In the genomic region with DNA sequence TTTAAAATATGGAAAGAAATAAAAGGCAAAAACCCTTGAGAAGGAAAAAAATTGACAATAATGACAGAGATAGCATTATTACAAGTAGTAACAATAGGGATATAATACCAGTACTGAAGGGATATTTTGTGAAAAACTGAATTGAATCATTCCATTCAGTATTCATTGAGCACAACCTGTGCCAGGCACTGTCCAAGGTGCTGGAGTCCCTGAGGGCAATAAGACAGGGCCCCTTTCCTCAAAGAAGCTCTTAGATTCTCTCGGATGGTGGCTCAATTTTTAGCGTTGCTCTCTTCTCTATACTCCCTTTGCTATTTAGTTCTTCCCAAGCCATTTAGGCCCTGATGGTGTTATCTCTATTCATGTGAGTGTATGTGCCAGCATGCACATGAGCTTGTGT, we compare ENCODE assay signal across 10 cellular contexts. TPM values are rescaled to one million over a fixed set of nuclear protein-coding genes. Genes with fewer than 3 reads are reported as not detected.
DNase-seq lines count a peak whose midpoint lies in the region; ATAC-seq and TF ChIP-seq lines count a peak whose summit lies in the region.
"Had no signal": no experiment of that assay in that cellular context is flagged by ENCODE, and none has a peak within 500 bp of the region (broad histone marks: within the 10 kb centered on the region; RNA-seq: fewer than 3 reads in every experiment).

No MANE protein-coding gene starts in this region.

- WGBS in psoas muscle, 3 donors, result 20 to 33% (median 21%) methylated on average over 2 of the region's 2 CpGs

- no peaks in the 10 kb centered on the region for H3K4me1 Mint-ChIP-seq in activated naive CD4-positive, alpha-beta T cell treated with anti-CD3 and anti-CD28 coated beads, Interleukin-2, amount 10 ng/mL, durations not matched to agents 7 days and 5 days

- no peak for TF ChIP-seq CTCF in retinal pigment epithelial cell (conservative IDR thresholded peaks at IDR 0.05; ENCODE audit: low read depth, low read length)
- TF ChIP-seq CTCF in psoas muscle (IDR thresholded peaks at IDR 0.05), result no peak

- no peaks in the 10 kb centered on the region for H3K9me3 ChIP-seq in psoas muscle

- H3K4me3 Mint-ChIP-seq in activated naive CD4-positive, alpha-beta T cell treated with anti-CD3 and anti-CD28 coated beads, Interleukin-2, amount 10 ng/mL, durations not matched to agents 7 days and 5 days, result no peak overlapping the region

- H3K27me3 Mint-ChIP-seq in activated naive CD4-positive, alpha-beta T cell treated with anti-CD3 and anti-CD28 coated beads, Interleukin-2, amount 10 ng/mL, durations not matched to agents 7 days and 5 days, result no peaks in the 10 kb centered on the region

- peaks cover 0 to 3% (median 0%) of the 10 kb centered on the region in 3 donors for H3K27me3 ChIP-seq in psoas muscle (ENCODE audit: insufficient read depth in 3 of 3, low read length in 2 of 3)

- no peaks in the 10 kb centered on the region for H3K36me3 Mint-ChIP-seq in activated naive CD4-positive, alpha-beta T cell treated with anti-CD3 and anti-CD28 coated beads, Interleukin-2, amount 10 ng/mL, durations not matched to agents 7 days and 5 days

- no peak overlapping the region for H3K27ac ChIP-seq in psoas muscle
- H3K27ac ChIP-seq: C4-2B had no signal

- peak; percentile 57 for DNase-seq in activated naive CD4-positive, alpha-beta T cell treated with anti-CD3 and anti-CD28 coated beads, Interleukin-2, amount 10 ng/mL, durations not matched to agents 7 days and 5 days
- DNase-seq in activated naive CD4-positive, alpha-beta T cell (lab: John Stamatoyannopoulos, UW), result no peak
- DNase-seq in OCI-M1 (lab: John Stamatoyannopoulos, UW) (peak; percentile 59), dermis microvascular lymphatic vessel endothelial cell (ENCODE audit: low read depth in 2 of 2) (peak; percentile 9 to 40), retinal pigment epithelial cell (ENCODE audit: low read depth) (peak; percentile 6), psoas muscle (no peak), GM19240 (ENCODE audit: insufficient read length, low spot score) (no peak)
- DNase-seq: NCI-H510A treated with DMSO at 0.1 percent for 48 hours had no signal

- ATAC-seq in psoas muscle, result no peak
- no peak for ATAC-seq in HG03045 (IDR thresholded peaks at IDR 0.05; ENCODE audit: unreplicated experiment)

- intact Hi-C loops in psoas muscle (cut with DNase I), result no loop called here

- no peaks in the 10 kb centered on the region for H3K4me1 ChIP-seq in psoas muscle

- H3K27ac Mint-ChIP-seq in activated naive CD4-positive, alpha-beta T cell treated with anti-CD3 and anti-CD28 coated beads, Interleukin-2, amount 10 ng/mL, durations not matched to agents 7 days and 5 days, result no peak overlapping the region

- CTCF ChIA-PET in activated naive CD4-positive, alpha-beta T cell treated with anti-CD3 and anti-CD28 coated beads, Interleukin-2, amount 10 ng/mL, durations not matched to agents 7 days and 5 days (lab: Charles Lee), result no interaction called here

- H3K9me3 Mint-ChIP-seq in activated naive CD4-positive, alpha-beta T cell treated with anti-CD3 and anti-CD28 coated beads, Interleukin-2, amount 10 ng/mL, durations not matched to agents 7 days and 5 days, result no peaks in the 10 kb centered on the region

- no peak overlapping the region for H3K4me3 ChIP-seq in retinal pigment epithelial cell (ENCODE audit: low read length)
- no peak overlapping the region for H3K4me3 ChIP-seq in psoas muscle

- H3K36me3 ChIP-seq in psoas muscle (ENCODE audit: insufficient read depth in 1 of 2, low read depth in 1 of 2), result no peaks in the 10 kb centered on the region

RNA-seq across cellular contexts. Expression of a gene that starts 34.3 kb away (rescaled TPM):
- total RNA-seq in dermis microvascular lymphatic vessel endothelial cell, result 12.4 and 21.3 TPM in 2 replicates
- 1 to 10 TPM in 2 of 4 donors, under 1 TPM in 2; 0.38 to 1.8 (median 1.3) TPM for total RNA-seq in psoas muscle
- under 1 TPM; 0.26 to 0.61 (median 0.45) TPM for polyA plus RNA-seq in psoas muscle

Comparison
In these comparisons a context has a peak if more than half of its experiments do, and no peak if none do; other contexts are left out.
1. DNase-seq: peak in activated naive CD4-positive, alpha-beta T cell treated with anti-CD3 and anti-CD28 coated beads, Interleukin-2, amount 10 ng/mL, durations not matched to agents 7 days and 5 days (single experiment), OCI-M1 (single experiment), dermis microvascular lymphatic vessel endothelial cell (2 of 2) and retinal pigment epithelial cell (single experiment); none in activated naive CD4-positive, alpha-beta T cell (0 of 4), psoas muscle (0 of 2) and GM19240 (single experiment).